ENCODE assay signal across 8 cellular contexts in genomic region chr1:8816306-8816705, GRCh38. TPM values are rescaled to one million over a fixed set of nuclear protein-coding genes. Genes with fewer than 3 reads are reported as not detected.
DNase-seq lines count a peak whose midpoint lies in the region; ATAC-seq and TF ChIP-seq lines count a peak whose summit lies in the region.

No MANE protein-coding gene starts in this region.

- TF ChIP-seq POLR2A in breast epithelium (IDR thresholded peaks at IDR 0.05) = no peak
- no peak for TF ChIP-seq POLR2A in uterus (IDR thresholded peaks at IDR 0.05)

- POLR2A ChIA-PET in CD4-positive, alpha-beta memory T cell (lab: Charles Lee; ENCODE audit: partially characterized antibody) = interaction anchor here (1.7 kb wide), 1 partner anchor 62 kb away, joined by 8 read pairs; the partner anchor contains the start of gene ENO1

- H3K4me1 ChIP-seq in CD4-positive, alpha-beta memory T cell (ENCODE audit: insufficient read depth, low read length) = peaks cover 28% of the 10 kb centered on the region
- H3K4me1 ChIP-seq in breast epithelium = peaks cover 0 to 10% of the 10 kb centered on the region in 2 donors
- no peaks in the 10 kb centered on the region for H3K4me1 ChIP-seq in uterus

- H3K9me3 ChIP-seq in CD4-positive, alpha-beta memory T cell (ENCODE audit: control insufficient read depth in 1 of 2, low read length in 2 of 2) = no peaks in the 10 kb centered on the region
- H3K9me3 ChIP-seq in breast epithelium = no peaks in the 10 kb centered on the region
- no peaks in the 10 kb centered on the region for H3K9me3 ChIP-seq in uterus

- H3K9me3 Mint-ChIP-seq in CD4-positive, alpha-beta memory T cell = no peaks in the 10 kb centered on the region
- no peaks in the 10 kb centered on the region for H3K9me3 Mint-ChIP-seq in memory B cell

- peaks cover 2 to 3% of the 10 kb centered on the region in 2 donors for H3K27me3 Mint-ChIP-seq in CD4-positive, alpha-beta memory T cell
- H3K27me3 Mint-ChIP-seq in memory B cell = no peaks in the 10 kb centered on the region

- H3K27ac ChIP-seq in CD4-positive, alpha-beta memory T cell (ENCODE audit: low read depth, low read length) = no peak overlapping the region
- H3K27ac ChIP-seq in breast epithelium = peak overlapping the region; percentile 98
- H3K27ac ChIP-seq in uterus = peak overlapping the region; percentile 97 to 98

- H3K36me3 ChIP-seq in CD4-positive, alpha-beta memory T cell (ENCODE audit: insufficient read depth, low read length) = no peaks in the 10 kb centered on the region
- H3K36me3 ChIP-seq in breast epithelium (no peaks in the 10 kb centered on the region), uterus (no peaks in the 10 kb centered on the region)

- peak overlapping the region; percentile 91 to 98 (median 93) for H3K27ac Mint-ChIP-seq in CD4-positive, alpha-beta memory T cell
- peak overlapping the region; percentile 94 for H3K27ac Mint-ChIP-seq in memory B cell

- no peak for TF ChIP-seq CTCF in breast epithelium (IDR thresholded peaks at IDR 0.05)
- no peak for TF ChIP-seq CTCF in uterus (IDR thresholded peaks at IDR 0.05)

- intact Hi-C loops in CD4-positive, alpha-beta memory T cell (cut with micrococcal nuclease) = loop anchor here (2.0 to 10.0 kb wide), 3 partner anchors 41 to 112 kb away; partner anchors contain the start of gene ENO1
- intact Hi-C loops in breast epithelium (cut with DNase I; ENCODE audit: low total_unique reads) = no loop called here
- intact Hi-C loops in uterus (cut with DNase I; ENCODE audit: low total_unique reads) = no loop called here

- H3K4me3 Mint-ChIP-seq in CD4-positive, alpha-beta memory T cell = peak overlapping the region; percentile 86 to 97 (median 94)
- H3K4me3 Mint-ChIP-seq in memory B cell = peak overlapping the region; percentile 91

- peaks cover 24 to 40% (median 29%) of the 10 kb centered on the region in 4 donors for H3K4me1 Mint-ChIP-seq in CD4-positive, alpha-beta memory T cell
- H3K4me1 Mint-ChIP-seq in memory B cell = peaks cover 24% of the 10 kb centered on the region

- CTCF ChIA-PET in CD4-positive, alpha-beta memory T cell (lab: Charles Lee; ENCODE audit: partially characterized antibody) = interaction anchor here (1.5 to 1.6 kb wide), 2 partner anchors 32 to 46 kb away, joined by 3 to 13 read pairs; no protein-coding TSS in a partner anchor

- peak overlapping the region; percentile 79 to 80 for H3K4me3 ChIP-seq in CD4-positive, alpha-beta memory T cell (ENCODE audit: low read length in 2 of 2)
- H3K4me3 ChIP-seq in Jurkat, Clone E6-1 (ENCODE audit: low read length) = peak overlapping the region; percentile 87
- H3K4me3 ChIP-seq in breast epithelium (peak overlapping the region; percentile 70 to 90 (median 83)), uterus (peak overlapping the region; percentile 66 to 95)

- peaks cover 0 to 8% of the 10 kb centered on the region in 2 donors for H3K36me3 Mint-ChIP-seq in CD4-positive, alpha-beta memory T cell
- no peaks in the 10 kb centered on the region for H3K36me3 Mint-ChIP-seq in memory B cell

- no peaks in the 10 kb centered on the region for H3K27me3 ChIP-seq in CD4-positive, alpha-beta memory T cell (ENCODE audit: insufficient read depth, low read length)
- H3K27me3 ChIP-seq in breast epithelium = no peaks in the 10 kb centered on the region
- H3K27me3 ChIP-seq in uterus = no peaks in the 10 kb centered on the region

- DNase-seq in CD4-positive, alpha-beta memory T cell = no peak
- no peak for DNase-seq in Jurkat, Clone E6-1 (ENCODE audit: low read depth, low spot score)
- DNase-seq in breast epithelium (ENCODE audit: low spot score in 2 of 2) = no peak
- no peak for DNase-seq in memory B cell (ENCODE audit: low spot score in 2 of 2)
- no peak for DNase-seq in uterus
- DNase-seq in AML-193 (lab: John Stamatoyannopoulos, UW) = no peak
- no peak for DNase-seq in NCI-H1105 (lab: John Stamatoyannopoulos, UW)

- no peak for ATAC-seq in memory B cell (ENCODE audit: low read depth)
- no peak for ATAC-seq in HG03460 (IDR thresholded peaks at IDR 0.05; ENCODE audit: unreplicated experiment)

RNA-seq across cellular contexts. Expression of gene RERE, which starts 1.1 kb away (rescaled TPM):
- total RNA-seq in CD4-positive, alpha-beta memory T cell = 100 to 1,000 TPM; 104 to 117 TPM
- 10 to 100 TPM in 1 of 2 donors, under 1 TPM in 1; 0.38 to 17.1 TPM for polyA plus RNA-seq in CD4-positive, alpha-beta memory T cell
- polyA plus RNA-seq in Jurkat, Clone E6-1 (2012; ENCODE audit: insufficient read depth, insufficient read length) = 14.2 TPM
- total RNA-seq in breast epithelium = 100 to 1,000 TPM in 2 of 3 donors, 10 to 100 TPM in 1; 65.8 to 166 (median 123) TPM
- total RNA-seq in uterus = 1,000 to 10,000 TPM in 1 of 4 donors, 100 to 1,000 TPM in 2, 10 to 100 TPM in 1; 51.2 to 1,226 (median 253) TPM
